ENCODE assay signal across 7 cellular contexts in genomic region chr6:66054967-66055366, GRCh38.
"Had no signal": no experiment of that assay in that cellular context is flagged by ENCODE, and none has a peak within 500 bp of the region (broad histone marks: within the 10 kb centered on the region; RNA-seq: fewer than 3 reads in every experiment).

No MANE protein-coding gene starts in this region.

- DNase-seq: IMR-90, KBM-7, KG1 had no signal

- H3K4me3 ChIP-seq: K562 had no signal

- H3K9ac ChIP-seq: KMS-11 had no signal

- FAIRE-seq: HTR-8/SVneo, K562 had no signal

- H3K27ac ChIP-seq: HL-60, KMS-11 had no signal

- H3K4me2 ChIP-seq: KMS-11 had no signal

- ATAC-seq: K562 had no signal
